8 cellular contexts compared by ENCODE assay signal in the genomic region with DNA sequence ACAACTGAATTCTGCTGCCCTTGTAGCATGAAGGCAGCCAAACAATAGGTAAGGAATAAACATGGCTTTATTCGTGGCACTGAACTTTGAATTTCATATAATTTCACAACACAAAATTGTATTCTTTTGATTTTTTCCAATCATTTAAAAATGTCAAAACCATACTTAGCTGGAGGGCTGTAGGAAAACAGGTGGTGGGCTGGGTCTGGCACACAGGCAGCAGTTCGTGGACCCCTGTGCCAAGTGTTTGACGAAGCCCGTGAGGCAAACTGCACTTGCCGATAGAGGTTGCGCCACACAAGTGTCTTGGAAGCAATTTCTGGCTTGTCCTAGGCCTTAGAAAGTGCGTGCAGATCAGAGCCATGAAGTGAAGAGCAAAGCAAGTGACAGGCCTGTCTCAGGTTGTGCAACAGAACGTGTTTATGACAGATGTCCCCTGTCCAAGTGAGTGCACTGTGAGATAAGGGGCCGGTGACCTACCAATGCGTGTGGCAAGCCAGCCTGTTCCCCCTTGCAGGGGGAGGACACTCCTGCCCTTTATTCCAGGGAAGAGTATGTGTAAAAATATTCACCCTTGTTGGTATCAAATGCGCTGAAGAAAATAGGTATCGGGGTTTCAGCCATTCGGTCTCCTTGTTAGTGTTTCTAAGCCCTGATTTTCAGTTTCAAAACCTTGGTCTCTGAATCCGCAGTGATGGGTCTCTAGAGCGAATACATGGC. TPM values are rescaled to one million over a fixed set of nuclear protein-coding genes. Genes with fewer than 3 reads are reported as not detected.
DNase-seq lines count a peak whose midpoint lies in the region; ATAC-seq, FAIRE-seq and TF ChIP-seq lines count a peak whose summit lies in the region.

No MANE protein-coding gene starts in this region.

- no peak for TF ChIP-seq CTCF in gastrocnemius medialis (IDR thresholded peaks at IDR 0.05 in 4 of 5, conservative IDR thresholded peaks at IDR 0.05 in 1 of 5)

- in situ Hi-C loops in gastrocnemius medialis (cut with MboI; ENCODE audit: low sequenced_read_pairs in 4 of 4), result no loop called here

- peak overlapping the region; percentile 99; the same call in 1 of the 2 replicates for H3K4me3 ChIP-seq in iPS DF 6.9 (ENCODE audit: low read length)
- H3K4me3 ChIP-seq in gastrocnemius medialis, result peak overlapping the region; percentile 72 to 94 (median 84)

- H3K27me3 ChIP-seq in iPS DF 6.9 (ENCODE audit: control insufficient read depth, insufficient read depth, low read length) (peaks cover 3% of the 10 kb centered on the region; the same call in 1 of the 2 replicates), gastrocnemius medialis (no peaks in the 10 kb centered on the region)

- DNase-seq in DMS53 treated with DMSO at 0.1 percent for 48 hours (lab: John Stamatoyannopoulos, UW; ENCODE audit: unreplicated experiment) (peak; percentile 6), NCI-H446 treated with DMSO at 0.1 percent for 48 hours (lab: John Stamatoyannopoulos, UW) (peak; percentile 16), iPS DF 6.9 (ENCODE audit: low read depth, low spot score) (no peak), gastrocnemius medialis (peak; percentile 87 to 93), HTR-8/SVneo (ENCODE audit: insufficient read length, low spot score) (no peak), DMS153 (lab: John Stamatoyannopoulos, UW) (no peak)

- no CpG with 5 or more reads among the region's 15 CpGs for WGBS in iPS DF 6.9 (ENCODE audit: insufficient coverage, insufficient read length)

- H3K4me1 ChIP-seq in iPS DF 6.9 (ENCODE audit: control insufficient read depth, insufficient read depth, low read length) (0 out of 2 replicates have a peak, but pooled peaks cover 3% of the 10 kb centered on the region), gastrocnemius medialis (peaks cover 35 to 38% of the 10 kb centered on the region in 2 donors)

- no peak for FAIRE-seq in HTR-8/SVneo (lab: Jason Lieb, UNC)

- H3K27ac ChIP-seq in angular gyrus (ENCODE audit: low read depth, low read length) (peak overlapping the region; percentile 90), iPS DF 6.9 (ENCODE audit: low read length) (no peak overlapping the region), gastrocnemius medialis (peak overlapping the region; percentile 96 to 98 (median 96))

- intact Hi-C loops in gastrocnemius medialis (cut with DNase I; ENCODE audit: low total_unique reads), result loop anchor here (2.0 to 5.0 kb wide), 4 partner anchors 80 to 289 kb away; partner anchors contain the start of gene ARL1

- H3K9me3 ChIP-seq in iPS DF 6.9 (ENCODE audit: control insufficient read depth, insufficient read depth, low read length) (no peaks in the 10 kb centered on the region), gastrocnemius medialis (no peaks in the 10 kb centered on the region)

- peak; percentile 49 for ATAC-seq in GM21528 (IDR thresholded peaks at IDR 0.05; ENCODE audit: low FRiP score, unreplicated experiment)
- ATAC-seq in gastrocnemius medialis, result peak; percentile 68 to 69

- no peaks in the 10 kb centered on the region; the same call in 1 of the 2 replicates for H3K36me3 ChIP-seq in iPS DF 6.9 (ENCODE audit: control insufficient read depth, insufficient read depth, low read length)
- no peaks in the 10 kb centered on the region for H3K36me3 ChIP-seq in gastrocnemius medialis

- peak; percentile 10 to 56 for TF ChIP-seq POLR2A in gastrocnemius medialis (IDR thresholded peaks at IDR 0.05)

RNA-seq across cellular contexts. Expression of gene CHPT1, which starts 0.8 kb away (rescaled TPM):
- total RNA-seq in gastrocnemius medialis, result 10 to 100 TPM; 32.3 to 67.3 (median 36.1) TPM

RNA-seq across cellular contexts. Expression of gene SYCP3, which starts 42.6 kb away (rescaled TPM):
- total RNA-seq in gastrocnemius medialis, result under 1 TPM in 1 of 4 donors, not detected in 3; 0.66 TPM

Comparison
In these comparisons a context has a peak if more than half of its experiments do, and no peak if none do; other contexts are left out.
1. DNase-seq: peak in DMS53 treated with DMSO at 0.1 percent for 48 hours (single experiment), NCI-H446 treated with DMSO at 0.1 percent for 48 hours (single experiment) and gastrocnemius medialis (2 of 2); none in iPS DF 6.9 (single experiment), HTR-8/SVneo (single experiment) and DMS153 (single experiment).